Comparison of ENCODE assay signal across 16 cellular contexts in genomic region chr18:36610258-36610657, GRCh38.
"Had no signal": no experiment of that assay in that cellular context is flagged by ENCODE, and none has a peak within 500 bp of the region (broad histone marks: within the 10 kb centered on the region; RNA-seq: fewer than 3 reads in every experiment).

No MANE protein-coding gene starts in this region.

- ATAC-seq: activated CD8-positive, alpha-beta T cell treated with anti-CD3 and anti-CD28 coated beads, Interleukin-2, amount 10 ng/mL, durations not matched to agents 7 days and 5 days; gastroesophageal sphincter; left cardiac atrium had no signal

- H3K4me1 ChIP-seq: gastroesophageal sphincter had no signal

- H3K27ac ChIP-seq: adrenal gland, gastroesophageal sphincter, neutrophil had no signal

- H3K27me3 ChIP-seq: adrenal gland, gastroesophageal sphincter, neutrophil had no signal

- H3K4me3 ChIP-seq: adrenal gland, gastroesophageal sphincter had no signal

- H3K9me3 Mint-ChIP-seq: activated B cell treated with CpG ODN at 0.5 μM for 24 hours; activated CD4-positive, alpha-beta T cell treated with anti-CD3 and anti-CD28 coated beads, Interleukin-2, amount 10 ng/mL, durations not matched to agents 24 days and 14 days; activated naive CD4-positive, alpha-beta T cell treated with anti-CD3 and anti-CD28 coated beads, Interleukin-2, amount 50 U/mL, for 24 hours; stimulated activated naive B cell treated with anti-CD40 and anti-IgM and Interleukin-4, amounts not matched to agents 10 μg/mL and 1 μg/mL and 100 μg/mL, for 72 hours; type B pancreatic cell had no signal

- H3K36me3 ChIP-seq: adrenal gland, neutrophil had no signal

- H3K27ac Mint-ChIP-seq: activated B cell treated with CpG ODN at 0.5 μM for 24 hours; activated CD4-positive, alpha-beta T cell treated with anti-CD3 and anti-CD28 coated beads, Interleukin-2, amount 10 ng/mL, durations not matched to agents 24 days and 14 days; activated CD8-positive, alpha-beta T cell treated with anti-CD3 and anti-CD28 coated beads, Interleukin-2, amount 10 ng/mL, durations not matched to agents 7 days and 5 days; activated naive CD4-positive, alpha-beta T cell treated with anti-CD3 and anti-CD28 coated beads, Interleukin-2, amount 50 U/mL, for 24 hours; stimulated activated naive B cell treated with anti-CD40 and anti-IgM and Interleukin-4, amounts not matched to agents 10 μg/mL and 1 μg/mL and 100 μg/mL, for 72 hours; type B pancreatic cell had no signal

- H3K36me3 Mint-ChIP-seq: activated naive CD4-positive, alpha-beta T cell treated with anti-CD3 and anti-CD28 coated beads, Interleukin-2, amount 50 U/mL, for 24 hours; stimulated activated naive B cell treated with anti-CD40 and anti-IgM and Interleukin-4, amounts not matched to agents 10 μg/mL and 1 μg/mL and 100 μg/mL, for 72 hours; type B pancreatic cell had no signal

- H3K27me3 Mint-ChIP-seq: activated B cell treated with CpG ODN at 0.5 μM for 24 hours; activated CD4-positive, alpha-beta T cell treated with anti-CD3 and anti-CD28 coated beads, Interleukin-2, amount 10 ng/mL, durations not matched to agents 24 days and 14 days; stimulated activated naive B cell treated with anti-CD40 and anti-IgM and Interleukin-4, amounts not matched to agents 10 μg/mL and 1 μg/mL and 100 μg/mL, for 72 hours; type B pancreatic cell had no signal

- H3K4me3 Mint-ChIP-seq: activated B cell treated with CpG ODN at 0.5 μM for 24 hours; activated CD4-positive, alpha-beta T cell treated with anti-CD3 and anti-CD28 coated beads, Interleukin-2, amount 10 ng/mL, durations not matched to agents 24 days and 14 days; activated CD8-positive, alpha-beta T cell treated with anti-CD3 and anti-CD28 coated beads, Interleukin-2, amount 10 ng/mL, durations not matched to agents 7 days and 5 days; activated naive CD4-positive, alpha-beta T cell treated with anti-CD3 and anti-CD28 coated beads, Interleukin-2, amount 50 U/mL, for 24 hours; stimulated activated naive B cell treated with anti-CD40 and anti-IgM and Interleukin-4, amounts not matched to agents 10 μg/mL and 1 μg/mL and 100 μg/mL, for 72 hours; type B pancreatic cell had no signal

- H3K4me1 Mint-ChIP-seq: activated B cell treated with CpG ODN at 0.5 μM for 24 hours; activated CD4-positive, alpha-beta T cell treated with anti-CD3 and anti-CD28 coated beads, Interleukin-2, amount 10 ng/mL, durations not matched to agents 24 days and 14 days; activated naive CD4-positive, alpha-beta T cell treated with anti-CD3 and anti-CD28 coated beads, Interleukin-2, amount 50 U/mL, for 24 hours; stimulated activated naive B cell treated with anti-CD40 and anti-IgM and Interleukin-4, amounts not matched to agents 10 μg/mL and 1 μg/mL and 100 μg/mL, for 72 hours had no signal

- DNase-seq: activated B cell treated with CpG ODN at 0.5 μM for 24 hours; activated CD4-positive, alpha-beta T cell treated with anti-CD3 and anti-CD28 coated beads, Interleukin-2, amount 10 ng/mL, durations not matched to agents 24 days and 14 days; activated CD8-positive, alpha-beta memory T cell treated with anti-CD3 and anti-CD28 coated beads, Interleukin-2, amount 50 U/mL, for 4 hours; activated CD8-positive, alpha-beta T cell treated with anti-CD3 and anti-CD28 coated beads, Interleukin-2, amount 10 ng/mL, durations not matched to agents 7 days and 5 days; activated effector memory CD4-positive, alpha-beta T cell treated with anti-CD3 and anti-CD28 coated beads, Interleukin-2, amount 50 U/mL, for 16 hours; activated T-cell treated with anti-CD3 and anti-CD28 coated beads, Interleukin-2, amount 50 U/mL, for 48 hours; adrenal gland; left cardiac atrium; stimulated activated CD4-positive, alpha-beta T cell treated with anti-CD3 and anti-CD28 coated beads, Interleukin-2, amount 100 ng/mL, for 48 hours; stimulated activated naive B cell treated with anti-CD40 and anti-IgM and Interleukin-4, amounts not matched to agents 10 μg/mL and 1 μg/mL and 100 μg/mL, for 72 hours; substantia nigra; T-helper 2 cell had no signal

- H3K9me3 ChIP-seq: adrenal gland, gastroesophageal sphincter, neutrophil had no signal
